ENCODE assay signal across 9 cellular contexts in the genomic region with DNA sequence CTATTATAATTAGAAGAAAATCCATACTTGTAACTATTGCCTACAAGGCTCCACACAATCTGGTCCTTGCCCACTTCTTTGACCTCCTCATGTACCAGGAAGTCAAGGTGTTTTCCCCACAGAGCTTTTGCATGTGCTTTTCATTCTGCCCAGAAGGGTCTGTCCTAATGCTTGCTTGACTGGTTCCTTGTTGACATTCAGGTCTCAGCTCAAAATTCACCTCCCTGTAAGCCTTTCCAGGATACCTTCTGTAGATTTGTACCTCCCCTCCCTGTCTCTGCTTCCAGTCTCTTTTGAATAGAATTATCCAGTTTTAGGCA. TPM values are rescaled to one million over a fixed set of nuclear protein-coding genes. Genes with fewer than 3 reads are reported as not detected.
A peak's percentile ranks its signal among the peaks of the same experiment; 100 is the strongest.
DNase-seq lines count a peak whose midpoint lies in the region; ATAC-seq and TF ChIP-seq lines count a peak whose summit lies in the region.
"Had no signal": no experiment of that assay in that cellular context is flagged by ENCODE, and none has a peak within 500 bp of the region (broad histone marks: within the 10 kb centered on the region; RNA-seq: fewer than 3 reads in every experiment).

No MANE protein-coding gene starts in this region.

- no peaks in the 10 kb centered on the region; a peak in 1 of 4 replicates for H3K4me1 ChIP-seq in SK-N-SH (ENCODE audit: control insufficient read depth in 1 of 2, insufficient read depth in 2 of 2, low read depth in 1 of 2, low read length in 1 of 2)
- H3K4me1 ChIP-seq in PC-3 (ENCODE audit: insufficient read depth, low read length): peaks cover 27% of the 10 kb centered on the region
- H3K4me1 ChIP-seq in stomach: peaks cover 4 to 32% (median 17%) of the 10 kb centered on the region in 4 donors

- H3K4me3 ChIP-seq in SK-N-SH (ENCODE audit: low read depth in 2 of 2, low read length in 1 of 2) (no peak overlapping the region), PC-3 (ENCODE audit: low read length) (no peak overlapping the region), stomach (no peak overlapping the region)

- DNase-seq in SK-N-SH: no peak
- DNase-seq in PC-3: peak; percentile 21
- DNase-seq in stomach: peak; percentile 36
- no peak for DNase-seq in Kasumi-1 (lab: John Stamatoyannopoulos, UW)
- no peak for DNase-seq in hepatic stellate cell (ENCODE audit: low spot score)
- no peak for DNase-seq in AG08395 (ENCODE audit: low spot score)
- DNase-seq: NCI-H1694 had no signal

- no TSS peak for BruUV-seq in PC-3 (replicated peaks; lab: Mats Ljungman, UMichigan)

- no peak for TF ChIP-seq EP300 in SK-N-SH (IDR thresholded peaks at IDR 0.05; ENCODE audit: borderline replicate concordance in 1 of 2, low read depth in 1 of 2, low read length in 1 of 2)
- TF ChIP-seq EP300 in stomach (IDR thresholded peaks at IDR 0.05): no peak

- H3K9me2 ChIP-seq in SK-N-SH (no peaks in the 10 kb centered on the region), PC-3 (replicated peaks; ENCODE audit: low read length) (no peaks in the 10 kb centered on the region)

- no peaks in the 10 kb centered on the region for H3K36me3 ChIP-seq in SK-N-SH (replicated peaks in 1 of 2; ENCODE audit: control insufficient read depth in 1 of 2, insufficient read depth in 2 of 2, low read length in 1 of 2)
- H3K36me3 ChIP-seq in PC-3 (ENCODE audit: low read depth, low read length): no peaks in the 10 kb centered on the region
- H3K36me3 ChIP-seq in stomach: no peaks in the 10 kb centered on the region

- TF ChIP-seq RAD21 in SK-N-SH (IDR thresholded peaks at IDR 0.05; ENCODE audit: low read length): no peak

- no peaks in the 10 kb centered on the region for H3K9me3 ChIP-seq in SK-N-SH
- H3K9me3 ChIP-seq in PC-3 (ENCODE audit: low read length): no peaks in the 10 kb centered on the region
- no peaks in the 10 kb centered on the region for H3K9me3 ChIP-seq in stomach

- TF ChIP-seq POLR2A in stomach (IDR thresholded peaks at IDR 0.05): no peak

- intact Hi-C loops in PC-3 (cut with micrococcal nuclease) (no loop called here), stomach (cut with DNase I; ENCODE audit: low total_unique reads) (no loop called here)

- H3K4me2 ChIP-seq in SK-N-SH (no peak overlapping the region), PC-3 (ENCODE audit: low read length) (peak overlapping the region; percentile 39; the same call in 1 of the 2 replicates)

- H3F3A ChIP-seq in SK-N-SH (replicated peaks; ENCODE audit: insufficient read depth): no peaks in the 10 kb centered on the region
- H3F3A ChIP-seq in PC-3 (ENCODE audit: low read length, unreplicated experiment): no peaks in the 10 kb centered on the region

- H3K27ac ChIP-seq in SK-N-SH (ENCODE audit: low read depth in 2 of 2, low read length in 1 of 2) (no peak overlapping the region), PC-3 (ENCODE audit: low read length) (no peak overlapping the region), stomach (peak overlapping the region in 4 of 5 donors; percentile 6 to 71 (median 46))

- peak; percentile 47; the same call in 1 of the 3 replicates for ATAC-seq in SK-N-SH treated with all-trans-retinoic acid at 6 μM for 48 hours
- ATAC-seq in HG02763 (IDR thresholded peaks at IDR 0.05; ENCODE audit: unreplicated experiment): peak; percentile 64
- ATAC-seq in PC-3: no peak

- POLR2A ChIA-PET in SK-N-SH (lab: Yijun Ruan, JAX) (no interaction called here), PC-3 (lab: Charles Lee; ENCODE audit: unreplicated experiment) (no interaction called here)

- no peak for TF ChIP-seq CTCF in SK-N-SH (IDR thresholded peaks at IDR 0.05)
- TF ChIP-seq CTCF in PC-3 (conservative IDR thresholded peaks at IDR 0.05; ENCODE audit: low read depth, low read length): no peak
- no peak for TF ChIP-seq CTCF in stomach (IDR thresholded peaks at IDR 0.05)

- no peak overlapping the region for H2AFZ ChIP-seq in SK-N-SH (ENCODE audit: low read depth)
- no peak overlapping the region for H2AFZ ChIP-seq in PC-3 (ENCODE audit: low read length)

- CTCF ChIA-PET in SK-N-SH (lab: Yijun Ruan, JAX): interaction anchor here (1.7 to 2.0 kb wide), 2 partner anchors 16 to 430 kb away, joined by 4 to 6 read pairs; partner anchors contain the start of gene DTWD2
- CTCF ChIA-PET in PC-3 (lab: Charles Lee): no interaction called here

- H3K9ac ChIP-seq in SK-N-SH (no peak overlapping the region), PC-3 (ENCODE audit: low read length) (no peak overlapping the region)

- H4K20me1 ChIP-seq in SK-N-SH (ENCODE audit: insufficient read depth): no peaks in the 10 kb centered on the region
- H4K20me1 ChIP-seq in PC-3 (ENCODE audit: low read length): no peaks in the 10 kb centered on the region

- no peaks in the 10 kb centered on the region for H3K27me3 ChIP-seq in SK-N-SH (ENCODE audit: insufficient read depth)
- H3K27me3 ChIP-seq in PC-3 (ENCODE audit: low read length): no peaks in the 10 kb centered on the region
- H3K27me3 ChIP-seq in stomach: no peaks in the 10 kb centered on the region

- H3K79me2 ChIP-seq in SK-N-SH (ENCODE audit: insufficient read depth) (no peaks in the 10 kb centered on the region), PC-3 (ENCODE audit: low read length) (no peaks in the 10 kb centered on the region)

TF ChIP-seq in SK-N-SH treated with all-trans-retinoic acid at 6 μM for 48 hours, 23 proteins besides CTCF, POLR2A, EP300 and RAD21 (continues in another document):
- no peak for TF ChIP-seq POU6F1 (CRISPR knock-in tag; IDR thresholded peaks at IDR 0.05; ENCODE audit: borderline replicate concordance, low read depth)
- TF ChIP-seq, protein P1, sequence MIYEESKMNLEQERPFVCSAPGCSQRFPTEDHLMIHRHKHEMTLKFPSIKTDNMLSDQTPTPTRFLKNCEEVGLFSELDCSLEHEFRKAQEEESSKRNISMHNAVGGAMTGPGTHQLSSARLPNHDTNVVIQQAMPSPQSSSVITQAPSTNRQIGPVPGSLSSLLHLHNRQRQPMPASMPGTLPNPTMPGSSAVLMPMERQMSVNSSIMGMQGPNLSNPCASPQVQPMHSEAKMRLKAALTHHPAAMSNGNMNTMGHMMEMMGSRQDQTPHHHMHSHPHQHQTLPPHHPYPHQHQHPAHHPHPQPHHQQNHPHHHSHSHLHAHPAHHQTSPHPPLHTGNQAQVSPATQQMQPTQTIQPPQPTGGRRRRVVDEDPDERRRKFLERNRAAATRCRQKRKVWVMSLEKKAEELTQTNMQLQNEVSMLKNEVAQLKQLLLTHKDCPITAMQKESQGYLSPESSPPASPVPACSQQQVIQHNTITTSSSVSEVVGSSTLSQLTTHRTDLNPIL (CRISPR knock-in tag; IDR thresholded peaks at IDR 0.05; ENCODE audit: low read depth): no peak
- no peak for TF ChIP-seq ZFP3 (CRISPR knock-in tag; IDR thresholded peaks at IDR 0.05)
- TF ChIP-seq ZNF565 (CRISPR knock-in tag; conservative IDR thresholded peaks at IDR 0.05; ENCODE audit: low read depth): no peak
- no peak for TF ChIP-seq SNAI2 (CRISPR knock-in tag; IDR thresholded peaks at IDR 0.05)

TF ChIP-seq in SK-N-SH, 30 proteins besides CTCF, POLR2A, EP300 and RAD21:
- TF ChIP-seq, protein P2, sequence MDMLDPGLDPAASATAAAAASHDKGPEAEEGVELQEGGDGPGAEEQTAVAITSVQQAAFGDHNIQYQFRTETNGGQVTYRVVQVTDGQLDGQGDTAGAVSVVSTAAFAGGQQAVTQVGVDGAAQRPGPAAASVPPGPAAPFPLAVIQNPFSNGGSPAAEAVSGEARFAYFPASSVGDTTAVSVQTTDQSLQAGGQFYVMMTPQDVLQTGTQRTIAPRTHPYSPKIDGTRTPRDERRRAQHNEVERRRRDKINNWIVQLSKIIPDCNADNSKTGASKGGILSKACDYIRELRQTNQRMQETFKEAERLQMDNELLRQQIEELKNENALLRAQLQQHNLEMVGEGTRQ (IDR thresholded peaks at IDR 0.05; ENCODE audit: borderline replicate concordance, low read depth, low read length): no peak
- no peak for TF ChIP-seq POLR2AphosphoS5 (IDR thresholded peaks at IDR 0.05; ENCODE audit: low read depth, low read length)

RNA-seq across cellular contexts. Expression of gene HSD17B4, which starts 33.6 kb away (rescaled TPM):
- 119 and 166 TPM in 2 replicates for polyA plus RNA-seq in SK-N-SH (2012; rRNA removed)
- polyA plus RNA-seq in SK-N-SH (2012; cell fraction: cytosol; rRNA removed): 124 and 142 TPM in 2 replicates
- polyA plus RNA-seq in SK-N-SH (2012; cell fraction: nucleus; rRNA removed): 51.0 and 111 TPM in 2 replicates
- total RNA-seq in PC-3 (2014; rRNA removed): 101 and 165 TPM in 2 replicates
- 100 to 1,000 TPM in 3 of 5 donors, 10 to 100 TPM in 2; 64.3 to 274 (median 161) TPM for total RNA-seq in stomach
- 100 to 1,000 TPM; 165 to 183 (median 179) TPM for polyA plus RNA-seq in stomach

Comparison
In these comparisons a context has a peak if more than half of its experiments do, and no peak if none do; other contexts are left out.
1. DNase-seq: peak in PC-3 (single experiment) and stomach (single experiment); none in SK-N-SH (single experiment), Kasumi-1 (0 of 2), hepatic stellate cell (single experiment) and AG08395 (single experiment).
2. H3K27ac ChIP-seq: peak in stomach (4 of 5); none in SK-N-SH (0 of 2) and PC-3 (single experiment).